20 cellular contexts compared by ENCODE assay signal in the genomic region with DNA sequence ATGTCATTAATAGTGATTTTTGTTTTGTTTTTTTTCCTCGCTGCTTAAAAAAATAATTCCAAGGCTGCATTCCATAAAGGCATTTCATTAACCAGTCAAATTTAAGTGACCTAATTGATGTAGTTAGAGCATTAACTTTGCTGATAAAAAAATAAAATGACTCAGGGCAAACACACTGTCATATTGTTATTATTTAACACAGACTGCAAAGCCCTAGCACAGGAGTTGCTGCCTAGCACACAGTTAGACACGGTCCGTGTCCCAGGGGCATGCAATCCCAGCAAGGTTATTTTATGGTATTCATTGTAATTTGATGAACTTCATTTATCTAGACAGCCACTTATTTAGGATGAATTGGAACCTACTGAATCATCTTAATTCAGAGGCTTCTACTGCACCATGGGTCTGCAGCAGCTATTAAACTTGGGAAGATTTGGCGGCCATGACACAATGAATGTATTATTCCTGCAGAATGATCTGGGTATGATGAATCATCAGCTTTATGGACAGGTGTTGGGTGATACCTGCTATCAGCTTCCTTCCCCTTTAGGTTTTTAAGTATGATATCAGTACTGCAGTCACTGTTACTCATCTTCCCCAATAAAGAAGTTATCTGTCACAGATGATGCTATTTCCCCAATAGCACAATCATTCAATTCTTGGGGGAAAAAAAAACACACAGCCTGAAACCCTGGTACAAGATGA.
"Had no signal": no experiment of that assay in that cellular context is flagged by ENCODE, and none has a peak within 500 bp of the region (broad histone marks: within the 10 kb centered on the region; RNA-seq: fewer than 3 reads in every experiment).

No MANE protein-coding gene starts in this region.

- H3K4me1 ChIP-seq: gastroesophageal sphincter, left ventricle myocardium inferior, lower lobe of right lung, suprapubic skin, thyroid gland had no signal

- H3K9me3 ChIP-seq: esophagus muscularis mucosa, gastroesophageal sphincter, left ventricle myocardium inferior, lower lobe of right lung, mucosa of descending colon, ovary, suprapubic skin, thyroid gland had no signal

- H3K27ac ChIP-seq: esophagus muscularis mucosa, gastroesophageal sphincter, left ventricle myocardium inferior, lower lobe of right lung, ovary, suprapubic skin, thyroid gland had no signal

- H3K36me3 Mint-ChIP-seq: naive thymus-derived CD8-positive, alpha-beta T cell; type B pancreatic cell had no signal

- H3K4me2 ChIP-seq: smooth muscle cell had no signal

- ATAC-seq: gastroesophageal sphincter; lower lobe of right lung; mucosa of descending colon; naive thymus-derived CD8-positive, alpha-beta T cell; right cardiac atrium had no signal

- H3K27me3 Mint-ChIP-seq: central memory CD8-positive, alpha-beta T cell had no signal

- H3K36me3 ChIP-seq: esophagus muscularis mucosa, gastroesophageal sphincter, left ventricle myocardium inferior, lower lobe of right lung, ovary, suprapubic skin, thyroid gland had no signal

- DNase-seq: effector memory CD4-positive, alpha-beta T cell; left ventricle myocardium inferior; lower lobe of right lung; mucosa of descending colon; naive thymus-derived CD8-positive, alpha-beta T cell; nucleus accumbens; ovary; right cardiac atrium; stimulated activated CD4-positive, alpha-beta T cell treated with anti-CD3 and anti-CD28 coated beads, Interleukin-2, amount 100 ng/mL, for 48 hours; stimulated activated naive CD4-positive, alpha-beta T cell treated with Interleukin-2 at 50 U/mL for 16 hours; thyroid gland had no signal

- H3K4me3 Mint-ChIP-seq: central memory CD8-positive, alpha-beta T cell; naive thymus-derived CD8-positive, alpha-beta T cell; neural crest cell; type B pancreatic cell had no signal

- H3K4me3 ChIP-seq: esophagus muscularis mucosa, gastroesophageal sphincter, left ventricle myocardium inferior, lower lobe of right lung, mucosa of descending colon, ovary, smooth muscle cell, suprapubic skin, thyroid gland had no signal

- H3K27ac Mint-ChIP-seq: naive thymus-derived CD8-positive, alpha-beta T cell; type B pancreatic cell had no signal

- FAIRE-seq: endometrium, urothelium cell line had no signal

- H3K27me3 ChIP-seq: esophagus muscularis mucosa, gastroesophageal sphincter, ovary, suprapubic skin, thyroid gland had no signal

- H3K4me1 Mint-ChIP-seq: central memory CD8-positive, alpha-beta T cell; naive thymus-derived CD8-positive, alpha-beta T cell had no signal
